8 cellular contexts compared by ENCODE assay signal in genomic region chr7:50092579-50093411, GRCh38. TPM values are rescaled to one million over a fixed set of nuclear protein-coding genes. Genes with fewer than 3 reads are reported as not detected.
DNase-seq lines count a peak whose midpoint lies in the region; ATAC-seq and TF ChIP-seq lines count a peak whose summit lies in the region.

Gene ZPBP, minus strand, starts transcription at chr7:50093246. Its CDS starts 52 bp downstream, at chr7:50093194.

- H3K4me3 Mint-ChIP-seq in activated naive CD4-positive, alpha-beta T cell treated with anti-CD3 and anti-CD28 coated beads, Interleukin-2, amount 50 U/mL, for 24 hours = peak within 1 kb of the TSS; percentile 93

- peaks cover 15% of the 10 kb centered on the region for H3K4me1 Mint-ChIP-seq in activated naive CD4-positive, alpha-beta T cell treated with anti-CD3 and anti-CD28 coated beads, Interleukin-2, amount 50 U/mL, for 24 hours

- H3K4me3 ChIP-seq in heart right ventricle (peak within 1 kb of the TSS; percentile 35 to 55 (median 46)), retinal pigment epithelial cell (ENCODE audit: low read length) (peak within 1 kb of the TSS; percentile 53)

- H3K36me3 ChIP-seq in heart right ventricle = no peaks in the 10 kb centered on the region

- peak within 1 kb of the TSS; percentile 89 for H3K27ac Mint-ChIP-seq in activated naive CD4-positive, alpha-beta T cell treated with anti-CD3 and anti-CD28 coated beads, Interleukin-2, amount 50 U/mL, for 24 hours

- H3K36me3 Mint-ChIP-seq in activated naive CD4-positive, alpha-beta T cell treated with anti-CD3 and anti-CD28 coated beads, Interleukin-2, amount 50 U/mL, for 24 hours = no peaks in the 10 kb centered on the region

- DNase-seq in DMS53 treated with DMSO at 0.1 percent for 48 hours (lab: John Stamatoyannopoulos, UW; ENCODE audit: unreplicated experiment) (peak; percentile 61), HuH-7.5 (ENCODE audit: low spot score) (peak; percentile 12), RWPE1 (ENCODE audit: low spot score) (peak; percentile 20), heart right ventricle (peak in 1 of 2 donors; percentile 16), retinal pigment epithelial cell (ENCODE audit: low read depth) (peak; percentile 4), hepatic stellate cell (ENCODE audit: low spot score) (no peak)

- no peaks in the 10 kb centered on the region for H3K27me3 Mint-ChIP-seq in activated naive CD4-positive, alpha-beta T cell treated with anti-CD3 and anti-CD28 coated beads, Interleukin-2, amount 50 U/mL, for 24 hours

- peaks cover 0 to 10% (median 0%) of the 10 kb centered on the region in 11 donors for H3K9me3 ChIP-seq in heart right ventricle

- peaks cover 0 to 9% (median 4%) of the 10 kb centered on the region in 9 donors for H3K4me1 ChIP-seq in heart right ventricle

- WGBS in heart right ventricle, 2 donors = 11 to 15% methylated on average over 51 of the region's 51 CpGs

- CTCF ChIA-PET in RWPE1 (lab: Yijun Ruan, JAX) = interaction anchor here (0.5 to 1.2 kb wide), 8 partner anchors 11 to 1337 kb away, joined by 3 to 6 read pairs (median 4); no protein-coding TSS in a partner anchor

- H3K27ac ChIP-seq in RWPE1 (no peak within 1 kb of the TSS), heart right ventricle (no peak within 1 kb of the TSS)

- H3K27me3 ChIP-seq in heart right ventricle = peaks cover 0 to 25% (median 0%) of the 10 kb centered on the region in 7 donors

- TF ChIP-seq CTCF in RWPE1 (conservative IDR thresholded peaks at IDR 0.05; ENCODE audit: low read depth) (peak; percentile 85), heart right ventricle (IDR thresholded peaks at IDR 0.05) (peak; percentile 56 to 80 (median 68)), retinal pigment epithelial cell (conservative IDR thresholded peaks at IDR 0.05; ENCODE audit: low read depth, low read length) (peak; percentile 68)

- POLR2A ChIA-PET in RWPE1 (lab: Yijun Ruan, JAX; ENCODE audit: low non-redundant PET) = no interaction called here

- H3K9me3 Mint-ChIP-seq in activated naive CD4-positive, alpha-beta T cell treated with anti-CD3 and anti-CD28 coated beads, Interleukin-2, amount 50 U/mL, for 24 hours = no peaks in the 10 kb centered on the region

- intact Hi-C loops in heart right ventricle (cut with DNase I) = loop anchor here in 4 of 10 donors (5.0 kb wide), 1 partner anchor 325 kb away; no protein-coding TSS in a partner anchor

- peak; percentile 83 for ATAC-seq in GM21528 (IDR thresholded peaks at IDR 0.05; ENCODE audit: low FRiP score, unreplicated experiment)
- peak in 6 of 8 donors; percentile 20 to 63 (median 48) for ATAC-seq in heart right ventricle

RNA-seq across cellular contexts. Expression of gene ZPBP, which starts in this region (rescaled TPM):
- not detected for total RNA-seq in heart right ventricle
- polyA plus RNA-seq in heart right ventricle = not detected

Comparison
In these comparisons a context has a peak if more than half of its experiments do, and no peak if none do; other contexts are left out.
1. Peak in ATAC-seq and H3K4me3 ChIP-seq in heart right ventricle; RNA of the gene not detected or under 1 TPM.